Comparison of ENCODE assay signal across 8 cellular contexts in the genomic region with DNA sequence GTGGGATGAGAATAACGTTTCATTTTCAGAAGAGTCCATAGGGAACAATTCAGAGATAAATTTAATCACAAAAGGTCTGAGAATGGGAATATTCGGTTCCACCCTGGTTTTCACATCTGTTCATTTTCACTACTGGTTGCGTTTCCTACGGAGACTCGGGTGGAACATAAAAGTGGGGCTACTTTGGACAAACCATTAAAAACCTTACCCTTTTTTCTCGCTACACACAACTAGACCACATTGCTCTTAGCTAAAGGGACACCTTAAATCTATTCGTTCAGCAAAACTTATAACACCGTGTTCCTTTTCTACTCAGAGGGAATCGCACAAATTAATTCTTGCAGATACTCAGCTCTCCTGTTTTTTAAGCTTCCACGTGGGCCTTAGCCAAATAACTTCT. TPM values are rescaled to one million over a fixed set of nuclear protein-coding genes. Genes with fewer than 3 reads are reported as not detected.
DNase-seq lines count a peak whose midpoint lies in the region; ATAC-seq and TF ChIP-seq lines count a peak whose summit lies in the region.

No MANE protein-coding gene starts in this region.

- peaks cover 25 to 46% of the 10 kb centered on the region in 2 donors for H3K4me1 Mint-ChIP-seq in natural killer cell treated with Interleukin-12 subunit alpha and Interleukin-12 subunit beta and Interleukin-15 and Interleukin-18, amount 100 ng/mL, for 72 hours (ENCODE audit: low read depth in 2 of 2)

- peak overlapping the region; percentile 79 for H3K4me3 Mint-ChIP-seq in natural killer cell treated with Interleukin-12 subunit alpha and Interleukin-12 subunit beta and Interleukin-15 and Interleukin-18, amount 100 ng/mL, for 72 hours

- H3K36me3 Mint-ChIP-seq in natural killer cell treated with Interleukin-12 subunit alpha and Interleukin-12 subunit beta and Interleukin-15 and Interleukin-18, amount 100 ng/mL, for 72 hours: no peaks in the 10 kb centered on the region

- peak overlapping the region; percentile 71 for H3K4me3 ChIP-seq in HUES48 (ENCODE audit: low read depth, low read length)

- no peaks in the 10 kb centered on the region for H3K27me3 Mint-ChIP-seq in natural killer cell treated with Interleukin-12 subunit alpha and Interleukin-12 subunit beta and Interleukin-15 and Interleukin-18, amount 100 ng/mL, for 72 hours

- H3K27ac Mint-ChIP-seq in natural killer cell treated with Interleukin-12 subunit alpha and Interleukin-12 subunit beta and Interleukin-15 and Interleukin-18, amount 100 ng/mL, for 72 hours: peak overlapping the region; percentile 98 to 99

- H3K9me3 Mint-ChIP-seq in natural killer cell treated with Interleukin-12 subunit alpha and Interleukin-12 subunit beta and Interleukin-15 and Interleukin-18, amount 100 ng/mL, for 72 hours: no peaks in the 10 kb centered on the region

- TF ChIP-seq CTCF in 22Rv1 (IDR thresholded peaks at IDR 0.05) (no peak), GM20000 (IDR thresholded peaks at IDR 0.05; ENCODE audit: extremely low read depth, missing control alignments) (no peak)

- no peak for ATAC-seq in natural killer cell treated with Interleukin-12 subunit alpha and Interleukin-12 subunit beta and Interleukin-15 and Interleukin-18, amount 100 ng/mL, for 72 hours

- DNase-seq in caudate nucleus (lab: John Stamatoyannopoulos, UW) (no peak), GM20000 (ENCODE audit: low spot score) (no peak), COR-L47 (lab: John Stamatoyannopoulos, UW) (no peak), NOMO-1 treated with dmso at 0.1 percent for 144 hours (lab: John Stamatoyannopoulos, UW; ENCODE audit: unreplicated experiment) (no peak), NCI-H82 treated with DMSO at 0.1 percent for 48 hours (lab: John Stamatoyannopoulos, UW; ENCODE audit: unreplicated experiment) (no peak)
- no peak for DNase-seq in natural killer cell treated with Interleukin-12 subunit alpha and Interleukin-12 subunit beta and Interleukin-15 and Interleukin-18, amount 100 ng/mL, for 72 hours (ENCODE audit: low spot score)

- peaks cover 25% of the 10 kb centered on the region for H3K4me1 ChIP-seq in HUES48 (ENCODE audit: control insufficient read depth, insufficient read depth, low read length)

- H3K27ac ChIP-seq in 22Rv1: peak overlapping the region; percentile 95
- no peak overlapping the region for H3K27ac ChIP-seq in HUES48 (ENCODE audit: low read depth, low read length)
- peak overlapping the region; percentile 100 for H3K27ac ChIP-seq in caudate nucleus (ENCODE audit: low read depth, low read length)

- no peaks in the 10 kb centered on the region for H3K9me3 ChIP-seq in HUES48 (ENCODE audit: control insufficient read depth, insufficient read depth, low read length)

- H3K27me3 ChIP-seq in HUES48 (ENCODE audit: control insufficient read depth, insufficient read depth, low read length): peaks cover 17% of the 10 kb centered on the region

- H3K36me3 ChIP-seq in HUES48 (ENCODE audit: control insufficient read depth, insufficient read depth, low read length): peaks cover 12% of the 10 kb centered on the region

- no peak overlapping the region for H3K9ac ChIP-seq in HUES48 (ENCODE audit: low read depth, low read length)

RNA-seq across cellular contexts. Expression of a gene that starts 1.0 kb away (rescaled TPM):
- 10 to 100 TPM; 26.1 to 34.0 TPM for total RNA-seq in natural killer cell treated with Interleukin-12 subunit alpha and Interleukin-12 subunit beta and Interleukin-15 and Interleukin-18, amount 100 ng/mL, for 72 hours

RNA-seq across cellular contexts. Expression of a gene that starts 2.6 kb away (rescaled TPM):
- 100 to 1,000 TPM; 106 to 107 TPM for total RNA-seq in natural killer cell treated with Interleukin-12 subunit alpha and Interleukin-12 subunit beta and Interleukin-15 and Interleukin-18, amount 100 ng/mL, for 72 hours
